ENCODE assay signal across 9 cellular contexts in the genomic region with DNA sequence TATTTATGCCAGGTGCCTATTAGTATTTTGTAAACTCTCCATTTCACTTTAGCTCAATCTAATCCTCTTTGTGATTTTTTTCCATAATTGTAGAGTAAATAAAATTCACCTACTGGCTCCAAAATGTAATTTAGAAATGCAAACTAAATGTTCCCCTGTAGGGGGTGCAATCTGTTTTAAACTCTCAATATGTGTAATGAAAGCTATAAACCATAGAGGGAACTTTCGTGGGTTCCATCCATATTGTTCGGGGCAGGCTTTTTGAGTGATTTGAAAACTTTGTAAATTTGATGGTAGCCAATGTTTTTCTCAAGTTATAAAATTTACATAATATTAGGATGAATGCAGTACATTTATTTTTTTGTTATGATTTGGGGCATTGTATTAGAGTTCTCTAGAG. TPM values are rescaled to one million over a fixed set of nuclear protein-coding genes. Genes with fewer than 3 reads are reported as not detected.
A peak's percentile ranks its signal among the peaks of the same experiment; 100 is the strongest.
DNase-seq lines count a peak whose midpoint lies in the region; TF ChIP-seq lines count a peak whose summit lies in the region.
"Had no signal": no experiment of that assay in that cellular context is flagged by ENCODE, and none has a peak within 500 bp of the region (broad histone marks: within the 10 kb centered on the region; RNA-seq: fewer than 3 reads in every experiment).

No MANE protein-coding gene starts in this region.

- no peak overlapping the region for H3K27ac ChIP-seq in tibial artery
- H3K27ac ChIP-seq: BLaER1 had no signal

- H3K4me3 ChIP-seq in tibial artery, result no peak overlapping the region
- H3K4me3 ChIP-seq: BLaER1 had no signal

- no peaks in the 10 kb centered on the region for H3K36me3 ChIP-seq in tibial artery
- H3K36me3 ChIP-seq: BLaER1 had no signal

- no peaks in the 10 kb centered on the region for H3K36me3 Mint-ChIP-seq in IgD-negative memory B cell

- intact Hi-C loops in tibial artery (cut with DNase I; ENCODE audit: low total_unique reads), result no loop called here

- H3K27me3 ChIP-seq in tibial artery, result no peaks in the 10 kb centered on the region
- H3K27me3 ChIP-seq: BLaER1 had no signal

- peaks cover 4 to 6% (median 5%) of the 10 kb centered on the region in 3 donors for H3K4me1 Mint-ChIP-seq in IgD-negative memory B cell

- no peaks in the 10 kb centered on the region for H3K9me3 ChIP-seq in tibial artery

- no peaks in the 10 kb centered on the region for H3K27me3 Mint-ChIP-seq in IgD-negative memory B cell

- peaks cover 0 to 3% (median 0%) of the 10 kb centered on the region in 3 donors for H3K9me3 Mint-ChIP-seq in IgD-negative memory B cell

- peak; percentile 60 to 75 for TF ChIP-seq CTCF in tibial artery (IDR thresholded peaks at IDR 0.05)

- peaks cover 0 to 28% (median 7%) of the 10 kb centered on the region in 4 donors for H3K4me1 ChIP-seq in tibial artery
- H3K4me1 ChIP-seq: BLaER1 had no signal

- H3K4me3 Mint-ChIP-seq in IgD-negative memory B cell, result no peak overlapping the region

- peak; percentile 3 for DNase-seq in DMS153 treated with DMSO at 0.1 percent for 48 hours (lab: John Stamatoyannopoulos, UW; ENCODE audit: unreplicated experiment)
- no peak for DNase-seq in DMS153 (lab: John Stamatoyannopoulos, UW)
- peak; percentile 28 for DNase-seq in SW480 (ENCODE audit: low spot score)
- DNase-seq in glomerular visceral epithelial cell (ENCODE audit: extremely low spot score), result peak; percentile 27
- no peak for DNase-seq in tibial artery
- no peak for DNase-seq in activated effector memory CD4-positive, alpha-beta T cell treated with Interleukin-2 at 50 U/mL for 16 hours
- no peak for DNase-seq in NCI-H226

- peak overlapping the region in 2 of 3 donors; percentile 13 to 59 for H3K27ac Mint-ChIP-seq in IgD-negative memory B cell

RNA-seq across cellular contexts. Expression of a gene that starts 49.4 kb away (rescaled TPM):
- polyA plus RNA-seq in IgD-negative memory B cell, result not detected

Comparison
In these comparisons a context has a peak if more than half of its experiments do, and no peak if none do; other contexts are left out.
1. DNase-seq: peak in DMS153 treated with DMSO at 0.1 percent for 48 hours (single experiment), SW480 (single experiment) and glomerular visceral epithelial cell (single experiment); none in DMS153 (single experiment), tibial artery (0 of 2), activated effector memory CD4-positive, alpha-beta T cell treated with Interleukin-2 at 50 U/mL for 16 hours (single experiment) and NCI-H226 (single experiment).